Comparison of ENCODE assay signal across 1 cellular context in the genomic region with DNA sequence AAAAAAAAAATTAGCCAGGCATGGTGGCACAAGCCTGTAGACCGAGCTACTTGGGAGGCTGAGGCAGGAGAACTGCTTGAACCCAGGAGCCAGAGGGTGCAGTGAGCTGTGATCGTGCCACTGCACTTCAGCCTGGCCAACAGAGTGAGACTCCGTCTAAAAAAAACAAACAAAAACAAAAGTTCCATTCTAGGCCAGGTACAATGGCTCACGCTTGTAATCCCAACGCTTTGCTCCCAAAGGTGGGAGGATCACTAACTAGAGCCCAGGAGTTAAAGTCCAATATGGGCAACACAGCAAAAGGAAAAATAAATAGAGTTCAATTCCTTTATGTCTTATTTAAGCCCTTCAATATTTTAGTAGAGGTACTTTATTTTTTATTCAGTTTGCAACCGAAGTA.
TF ChIP-seq lines count a peak whose summit lies in the region.

No MANE protein-coding gene starts in this region.

TF ChIP-seq in HepG2, 621 proteins besides CTCF, POLR2A, EP300 and RAD21 (continued from another document):
- TF ChIP-seq THAP7 (CRISPR knock-in tag; IDR thresholded peaks at IDR 0.05) = no peak
- TF ChIP-seq, protein P1, sequence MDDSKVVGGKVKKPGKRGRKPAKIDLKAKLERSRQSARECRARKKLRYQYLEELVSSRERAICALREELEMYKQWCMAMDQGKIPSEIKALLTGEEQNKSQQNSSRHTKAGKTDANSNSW (CRISPR knock-in tag; IDR thresholded peaks at IDR 0.05; ENCODE audit: borderline replicate concordance) = no peak
- peak; percentile 62; the same call in 1 of the 2 replicates for TF ChIP-seq ZBTB38 (CRISPR knock-in tag; IDR thresholded peaks at IDR 0.05)
- TF ChIP-seq ZNF331 (CRISPR knock-in tag; IDR thresholded peaks at IDR 0.05) = no peak
- peak; percentile 93 for TF ChIP-seq ZNF121 (CRISPR knock-in tag; IDR thresholded peaks at IDR 0.05)
- no peak for TF ChIP-seq ZKSCAN1 (IDR thresholded peaks at IDR 0.05; ENCODE audit: low read length)
- TF ChIP-seq POGZ (CRISPR knock-in tag; IDR thresholded peaks at IDR 0.05) = peak; percentile 43; the same call in 1 of the 2 replicates
